Comparison of ENCODE assay signal across 14 cellular contexts in the genomic region with DNA sequence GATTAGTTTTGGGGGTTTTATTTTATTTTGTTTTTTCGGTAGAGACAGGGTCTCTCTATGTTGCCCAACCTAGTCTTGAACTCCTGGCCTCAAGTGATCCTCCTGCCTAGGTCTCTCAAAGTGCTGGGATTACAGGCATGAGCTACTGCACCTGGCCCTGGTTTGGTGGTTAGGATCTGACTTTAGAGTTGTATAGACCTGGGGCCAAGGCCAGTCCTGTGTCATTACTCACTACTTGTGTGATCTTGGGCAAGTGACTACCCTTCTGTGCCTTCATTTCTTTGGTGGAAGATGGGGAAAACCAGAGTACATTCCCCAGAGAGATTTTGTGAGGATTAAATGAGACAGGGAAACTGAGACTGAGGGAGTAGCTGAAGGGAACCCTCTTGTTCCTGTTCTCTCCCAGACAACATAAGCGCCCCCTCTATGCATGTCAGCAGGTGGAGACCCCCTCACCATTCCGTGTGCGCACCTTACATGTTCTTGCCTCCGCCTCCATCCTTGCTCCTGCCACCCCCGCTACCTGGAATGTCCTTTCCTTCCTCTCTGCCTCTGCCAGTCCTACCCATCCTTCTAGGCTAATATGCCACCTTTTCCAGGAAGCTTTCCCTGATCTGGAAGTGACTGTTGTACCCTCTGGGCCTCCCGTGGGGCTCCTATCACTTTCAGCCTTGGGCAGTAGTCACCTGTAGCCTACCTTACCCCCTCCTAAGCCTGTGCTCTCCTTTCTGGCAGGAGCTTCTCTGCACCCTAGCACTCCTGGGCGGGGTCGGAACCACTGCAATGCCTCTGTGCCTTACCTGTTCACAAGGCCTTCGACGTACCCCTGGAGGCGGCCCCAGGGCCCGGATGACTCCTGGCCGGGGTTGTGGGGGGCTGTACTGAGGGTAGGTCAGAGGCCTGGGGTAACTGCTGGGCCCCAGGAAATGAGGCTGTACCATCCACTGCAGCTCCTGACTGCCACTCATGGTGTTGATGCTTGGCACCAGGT. TPM values are rescaled to one million over a fixed set of nuclear protein-coding genes. Genes with fewer than 3 reads are reported as not detected.
DNase-seq lines count a peak whose midpoint lies in the region; ATAC-seq, FAIRE-seq and TF ChIP-seq lines count a peak whose summit lies in the region.
"Had no signal": no experiment of that assay in that cellular context is flagged by ENCODE, and none has a peak within 500 bp of the region (broad histone marks: within the 10 kb centered on the region; RNA-seq: fewer than 3 reads in every experiment).

No MANE protein-coding gene starts in this region.

- H3K27ac ChIP-seq in A549 (peak overlapping the region in 1 of 2 experiments; percentile 97; a peak in 3 of 6 replicates), fibroblast of lung (ENCODE audit: insufficient read depth, low read length) (peak overlapping the region; percentile 100), trophoblast cell (ENCODE audit: low read depth, low read length) (no peak overlapping the region)
- H3K27ac ChIP-seq: coronary artery, WERI-Rb-1 had no signal

- H2AK5ac ChIP-seq in trophoblast cell (ENCODE audit: low read length): no peak overlapping the region

- DNase-seq in A549 (ENCODE audit: low read depth in 1 of 2, low spot score in 1 of 2) (no peak), AG10803 (ENCODE audit: low read depth) (no peak), fibroblast of lung (ENCODE audit: low read depth in 2 of 2) (no peak), trophoblast cell (no peak)
- DNase-seq in activated CD4-positive, alpha-beta memory T cell treated with anti-CD3 and anti-CD28 coated beads for 36 hours: peak; percentile 56
- DNase-seq: NCI-H1930; NCI-H774; SHP77 treated with DMSO at 0.1 percent for 48 hours; stimulated activated CD4-positive, alpha-beta T cell treated with anti-CD3 and anti-CD28 coated beads, Interleukin-4, amount 100 ng/mL, for 24 hours; WERI-Rb-1 had no signal

- TF ChIP-seq POLR2A in A549 (IDR thresholded peaks at IDR 0.05; ENCODE audit: low read length): no peak

- CTCF ChIA-PET in A549 (lab: Yijun Ruan, JAX): interaction anchor here (0.8 to 31.6 kb wide), 8 partner anchors 3 to 116 kb away, joined by 3 to 618 read pairs (median 5); partner anchors contain the start of genes C11orf68, CCDC85B, DRAP1 and FIBP
- CTCF ChIA-PET in activated CD4-positive, alpha-beta memory T cell treated with anti-CD3 and anti-CD28 coated beads for 36 hours (lab: Charles Lee): interaction anchor here (1.7 to 10.6 kb wide), 2 partner anchors 8 to 36 kb away, joined by 6 to 192 read pairs; partner anchors contain the start of genes CCDC85B, FIBP and MUS81

- no peak overlapping the region for H4K12ac ChIP-seq in trophoblast cell (ENCODE audit: low read depth, low read length)

- no peak overlapping the region for H3K4me3 ChIP-seq in A549
- peak overlapping the region; percentile 20; the same call in 1 of the 2 replicates for H3K4me3 ChIP-seq in AG10803 (ENCODE audit: low read length)
- H3K4me3 ChIP-seq in fibroblast of lung (replicated peaks in 1 of 4; ENCODE audit: control extremely low read depth in 1 of 4, insufficient read depth in 1 of 4, low read depth in 3 of 4, low read length in 4 of 4): peak overlapping the region; percentile 14 to 96 (median 58)
- no peak overlapping the region for H3K4me3 ChIP-seq in trophoblast cell (ENCODE audit: low read depth, low read length)
- H3K4me3 ChIP-seq: coronary artery, mucosa of descending colon had no signal

- no peak overlapping the region for H3K4me3 Mint-ChIP-seq in activated CD4-positive, alpha-beta memory T cell treated with anti-CD3 and anti-CD28 coated beads for 36 hours

- no peaks in the 10 kb centered on the region for H3K9me3 ChIP-seq in A549
- no peaks in the 10 kb centered on the region for H3K9me3 ChIP-seq in fibroblast of lung (ENCODE audit: control insufficient read depth, insufficient read depth, low read depth, low read length)
- H3K9me3 ChIP-seq in trophoblast cell (ENCODE audit: insufficient read depth, low read depth, low read length): no peaks in the 10 kb centered on the region
- H3K9me3 ChIP-seq: mucosa of descending colon had no signal

- TF ChIP-seq CTCF in A549 (IDR thresholded peaks at IDR 0.05) (no peak), AG10803 (conservative IDR thresholded peaks at IDR 0.05; ENCODE audit: low read length) (no peak), fibroblast of lung (conservative IDR thresholded peaks at IDR 0.05 in 1 of 2, IDR thresholded peaks at IDR 0.05 in 1 of 2; ENCODE audit: low read depth in 1 of 2, low read length in 2 of 2) (no peak)

- no peak overlapping the region for H2BK120ac ChIP-seq in trophoblast cell (ENCODE audit: insufficient read depth, low read length, poor library complexity)

- peaks cover 15% of the 10 kb centered on the region for H3K79me1 ChIP-seq in trophoblast cell (ENCODE audit: low read length)

- H4K8ac ChIP-seq in trophoblast cell (ENCODE audit: low read depth, low read length): no peak overlapping the region

- H3K4me1 Mint-ChIP-seq in activated CD4-positive, alpha-beta memory T cell treated with anti-CD3 and anti-CD28 coated beads for 36 hours (ENCODE audit: low read depth): peaks cover 61% of the 10 kb centered on the region

- ATAC-seq in A549: no peak
- ATAC-seq in HG02623 (IDR thresholded peaks at IDR 0.05; ENCODE audit: unreplicated experiment): no peak
- no peak for ATAC-seq in HG03025 (IDR thresholded peaks at IDR 0.05; ENCODE audit: low FRiP score, unreplicated experiment)
- ATAC-seq: mucosa of descending colon had no signal

- no peak overlapping the region for H2BK5ac ChIP-seq in trophoblast cell (ENCODE audit: low read depth, low read length, poor library complexity)

- no peak for FAIRE-seq in A549 (lab: Jason Lieb, UNC)

- H3K79me2 ChIP-seq in fibroblast of lung (ENCODE audit: control insufficient read depth, insufficient read depth, low read length) (peaks cover 93% of the 10 kb centered on the region), trophoblast cell (ENCODE audit: control insufficient read depth, insufficient read depth, low read length, poor library complexity) (peaks cover 9% of the 10 kb centered on the region)

- intact Hi-C loops in activated CD4-positive, alpha-beta memory T cell treated with anti-CD3 and anti-CD28 coated beads for 36 hours (cut with micrococcal nuclease): no loop called here

- peak overlapping the region; percentile 45 for H3K9ac ChIP-seq in fibroblast of lung (ENCODE audit: insufficient read depth, low read length)
- H3K9ac ChIP-seq in trophoblast cell (ENCODE audit: low read length): no peak overlapping the region

- peak overlapping the region; percentile 64 for H3K27ac Mint-ChIP-seq in activated CD4-positive, alpha-beta memory T cell treated with anti-CD3 and anti-CD28 coated beads for 36 hours

- no peaks in the 10 kb centered on the region for H3K9me3 Mint-ChIP-seq in activated CD4-positive, alpha-beta memory T cell treated with anti-CD3 and anti-CD28 coated beads for 36 hours

- H3K27me3 Mint-ChIP-seq in activated CD4-positive, alpha-beta memory T cell treated with anti-CD3 and anti-CD28 coated beads for 36 hours: no peaks in the 10 kb centered on the region

- POLR2A ChIA-PET in A549 (lab: Yijun Ruan, JAX): interaction anchor here (1.1 to 4.7 kb wide), 3 partner anchors 8 to 15 kb away, joined by 3 to 36 read pairs (median 3); partner anchors contain the start of gene FIBP
- POLR2A ChIA-PET in activated CD4-positive, alpha-beta memory T cell treated with anti-CD3 and anti-CD28 coated beads for 36 hours (lab: Charles Lee): interaction anchor here (0.6 to 4.4 kb wide), 4 partner anchors 8 to 355 kb away, joined by 3 to 17 read pairs (median 3); partner anchors contain the start of genes CFL1, FIBP and MUS81

- 86% methylated on average over 14 of the region's 14 CpGs for WGBS in A549 (ENCODE audit: missing lambda C conversion rate)
- no CpG with 5 or more reads among the region's 14 CpGs for WGBS in trophoblast cell (ENCODE audit: extremely low coverage, insufficient coverage, insufficient read length)

- H4K91ac ChIP-seq in trophoblast cell (ENCODE audit: low read depth, low read length): no peak overlapping the region

- peak overlapping the region; percentile 90; the same call in 1 of the 3 replicates for H3K4me2 ChIP-seq in A549
- peak overlapping the region; percentile 84 for H3K4me2 ChIP-seq in fibroblast of lung (ENCODE audit: extremely low read depth, insufficient read depth, low read length)
- no peak overlapping the region for H3K4me2 ChIP-seq in trophoblast cell (ENCODE audit: low read length)

- no peak for TF ChIP-seq RAD21 in A549 (conservative IDR thresholded peaks at IDR 0.05 in 1 of 2, IDR thresholded peaks at IDR 0.05 in 1 of 2)

- H3K4me1 ChIP-seq in A549: peaks cover 61% of the 10 kb centered on the region
- peaks cover 24% of the 10 kb centered on the region for H3K4me1 ChIP-seq in fibroblast of lung (ENCODE audit: control insufficient read depth, extremely low read depth, insufficient read depth, low read length)
- peaks cover 13 to 24% of the 10 kb centered on the region in 2 experiments for H3K4me1 ChIP-seq in trophoblast cell (ENCODE audit: control insufficient read depth in 1 of 2, insufficient read depth in 2 of 2, low read length in 2 of 2)

- no peak overlapping the region for H3K14ac ChIP-seq in trophoblast cell (ENCODE audit: low read length)

- H3K36me3 ChIP-seq in fibroblast of lung (ENCODE audit: control insufficient read depth, insufficient read depth, low read length) (peaks cover 24% of the 10 kb centered on the region), trophoblast cell (ENCODE audit: control insufficient read depth in 1 of 2, insufficient read depth in 2 of 2, low read length in 2 of 2) (peaks cover 0 to 10% of the 10 kb centered on the region in 2 experiments)
- H3K36me3 ChIP-seq: WERI-Rb-1 had no signal

- no peak for TF ChIP-seq EP300 in A549 (IDR thresholded peaks at IDR 0.05)

- no peak overlapping the region for H3K18ac ChIP-seq in trophoblast cell (ENCODE audit: low read length)

- H3K23ac ChIP-seq in trophoblast cell (ENCODE audit: low read length): no peak overlapping the region

- peaks cover 36% of the 10 kb centered on the region for H3K36me3 Mint-ChIP-seq in activated CD4-positive, alpha-beta memory T cell treated with anti-CD3 and anti-CD28 coated beads for 36 hours

- no peak overlapping the region for H3K4ac ChIP-seq in trophoblast cell (ENCODE audit: low read depth, low read length)

- no peak overlapping the region for H2AFZ ChIP-seq in fibroblast of lung (ENCODE audit: low read length)
- H2AFZ ChIP-seq in trophoblast cell (ENCODE audit: insufficient read depth, low read length, poor library complexity): no peak overlapping the region

- H2BK12ac ChIP-seq in trophoblast cell (ENCODE audit: low read length): no peak overlapping the region

- H3K27me3 ChIP-seq in fibroblast of lung (ENCODE audit: control insufficient read depth, insufficient read depth, low read length) (no peaks in the 10 kb centered on the region), trophoblast cell (ENCODE audit: insufficient read depth, low read length) (peaks cover 13% of the 10 kb centered on the region)

- no peaks in the 10 kb centered on the region for H4K20me1 ChIP-seq in fibroblast of lung (ENCODE audit: control insufficient read depth, extremely low read depth, insufficient read depth, low read length)

RNA-seq across cellular contexts. Expression of gene FOSL1, which starts 3.9 kb away (rescaled TPM):
- 6.7 and 9.6 TPM in 2 replicates for polyA plus RNA-seq in A549 (2011; rRNA removed)
- polyA plus RNA-seq in A549 (2012; cell fraction: cytosol; rRNA removed): 25.5 and 36.0 TPM in 2 replicates
- 52.3 and 65.0 TPM in 2 replicates for polyA plus RNA-seq in A549 (2012; cell fraction: nucleus; rRNA removed)
- 24.1 to 55.8 TPM (median 24.1 TPM) in 3 replicates for polyA plus RNA-seq in A549 (2017; fragmentation: RNase III; extraction: RNeasy Plus Mini Kit Qiagen cat#74134 plus additional on column Dnase treatment)
- polyA minus RNA-seq in A549 (2011; rRNA and poly(A)+ RNA removed): 12.7 and 21.5 TPM in 2 replicates
- 10 to 100 TPM; 17.1 to 17.7 TPM for total RNA-seq in activated CD4-positive, alpha-beta memory T cell treated with anti-CD3 and anti-CD28 coated beads for 36 hours
- 7.4 and 8.8 TPM in 2 replicates for total RNA-seq in fibroblast of lung
- polyA plus RNA-seq in fibroblast of lung: 3.5 and 26.9 TPM in 2 replicates
- 27.4 and 167 TPM in 2 replicates for polyA plus RNA-seq in fibroblast of lung (2012)
- 54.5 and 239 TPM in 2 replicates for polyA minus RNA-seq in fibroblast of lung (ENCODE audit: low replicate concordance)
- 26.9 and 28.4 TPM in 2 replicates for polyA plus RNA-seq in trophoblast cell (2013)

RNA-seq across cellular contexts. Expression of gene CCDC85B, which starts 5.8 kb away (rescaled TPM):
- polyA plus RNA-seq in A549 (2011; rRNA removed) (5.4 and 7.3 TPM in 2 replicates), A549 (2017; fragmentation: RNase III; extraction: RNeasy Plus Mini Kit Qiagen cat#74134 plus additional on column Dnase treatment) (24.3 to 35.2 TPM (median 27.5 TPM) in 3 replicates), fibroblast of lung (18.1 and 20.6 TPM in 2 replicates)
- polyA plus RNA-seq in A549 (2012; cell fraction: cytosol; rRNA removed): 66.8 and 76.8 TPM in 2 replicates
- polyA plus RNA-seq in A549 (2012; cell fraction: nucleus; rRNA removed): 45.5 and 55.1 TPM in 2 replicates
- polyA minus RNA-seq in A549 (2011; rRNA and poly(A)+ RNA removed): 1.7 and 2.4 TPM in 2 replicates
- total RNA-seq in activated CD4-positive, alpha-beta memory T cell treated with anti-CD3 and anti-CD28 coated beads for 36 hours: 10 to 100 TPM; 40.0 to 44.4 TPM
- 83.7 and 118 TPM in 2 replicates for total RNA-seq in fibroblast of lung
- 78.4 and 153 TPM in 2 replicates for polyA plus RNA-seq in fibroblast of lung (2012)
- 6.7 and 7.7 TPM in 2 replicates for polyA minus RNA-seq in fibroblast of lung (ENCODE audit: low replicate concordance)
- polyA plus RNA-seq in trophoblast cell (2013): 4.9 and 5.3 TPM in 2 replicates

RNA-seq across cellular contexts. Expression of gene FIBP, which starts 8.0 kb away (rescaled TPM):
- polyA plus RNA-seq in A549 (2011; rRNA removed) (72.2 and 83.0 TPM in 2 replicates), A549 (2017; fragmentation: RNase III; extraction: RNeasy Plus Mini Kit Qiagen cat#74134 plus additional on column Dnase treatment) (60.4 to 66.2 TPM (median 65.3 TPM) in 3 replicates), fibroblast of lung (81.0 and 132 TPM in 2 replicates)
- 119 and 157 TPM in 2 replicates for polyA plus RNA-seq in A549 (2012; cell fraction: cytosol; rRNA removed)
- polyA plus RNA-seq in A549 (2012; cell fraction: nucleus; rRNA removed): 121 and 152 TPM in 2 replicates
- polyA minus RNA-seq in A549 (2011; rRNA and poly(A)+ RNA removed): 81.2 and 91.4 TPM in 2 replicates
- total RNA-seq in activated CD4-positive, alpha-beta memory T cell treated with anti-CD3 and anti-CD28 coated beads for 36 hours: 100 to 1,000 TPM in 1 of 2 experiments, 10 to 100 TPM in 1; 94.2 to 101 TPM
- 134 and 168 TPM in 2 replicates for total RNA-seq in fibroblast of lung
- polyA plus RNA-seq in fibroblast of lung (2012): 102 and 166 TPM in 2 replicates
- polyA minus RNA-seq in fibroblast of lung (ENCODE audit: low replicate concordance): 125 and 200 TPM in 2 replicates
- polyA plus RNA-seq in trophoblast cell (2013): 72.1 and 73.5 TPM in 2 replicates

RNA-seq across cellular contexts. Expression of gene CTSW, which starts 16.7 kb away (rescaled TPM):
- polyA plus RNA-seq in A549 (2011; rRNA removed) (not detected in 2 replicates), A549 (2017; fragmentation: RNase III; extraction: RNeasy Plus Mini Kit Qiagen cat#74134 plus additional on column Dnase treatment) (not detected in 3 replicates), fibroblast of lung (0.10 TPM in 1 of 2 replicates, not detected in the other)
- 0.03 TPM in 2 replicates for polyA plus RNA-seq in A549 (2012; cell fraction: cytosol; rRNA removed)
- polyA plus RNA-seq in A549 (2012; cell fraction: nucleus; rRNA removed): 0.07 TPM in 1 of 2 replicates, not detected in the other
- polyA minus RNA-seq in A549 (2011; rRNA and poly(A)+ RNA removed): not detected in 2 replicates
- total RNA-seq in activated CD4-positive, alpha-beta memory T cell treated with anti-CD3 and anti-CD28 coated beads for 36 hours: 10 to 100 TPM; 11.1 to 13.2 TPM
- total RNA-seq in fibroblast of lung: not detected in 2 replicates
- 0.09 TPM in 1 of 2 replicates, not detected in the other for polyA plus RNA-seq in fibroblast of lung (2012)
- polyA minus RNA-seq in fibroblast of lung (ENCODE audit: low replicate concordance): 0.30 TPM in 1 of 2 replicates, not detected in the other
- 0.05 TPM in 1 of 2 replicates, not detected in the other for polyA plus RNA-seq in trophoblast cell (2013)

RNA-seq across cellular contexts. Expression of gene C11orf68, which starts 22.6 kb away (rescaled TPM):
- polyA plus RNA-seq in A549 (2011; rRNA removed) (10.6 and 17.2 TPM in 2 replicates), A549 (2017; fragmentation: RNase III; extraction: RNeasy Plus Mini Kit Qiagen cat#74134 plus additional on column Dnase treatment) (16.5 to 23.1 TPM (median 17.0 TPM) in 3 replicates), fibroblast of lung (27.6 and 57.2 TPM in 2 replicates)
- 44.8 and 63.9 TPM in 2 replicates for polyA plus RNA-seq in A549 (2012; cell fraction: cytosol; rRNA removed)
- polyA plus RNA-seq in A549 (2012; cell fraction: nucleus; rRNA removed): 72.3 and 76.6 TPM in 2 replicates
- polyA minus RNA-seq in A549 (2011; rRNA and poly(A)+ RNA removed): 17.6 and 18.3 TPM in 2 replicates
- 10 to 100 TPM; 22.2 to 23.6 TPM for total RNA-seq in activated CD4-positive, alpha-beta memory T cell treated with anti-CD3 and anti-CD28 coated beads for 36 hours
- total RNA-seq in fibroblast of lung: 18.0 and 26.6 TPM in 2 replicates
- 46.7 and 99.2 TPM in 2 replicates for polyA plus RNA-seq in fibroblast of lung (2012)
- polyA minus RNA-seq in fibroblast of lung (ENCODE audit: low replicate concordance): 68.3 and 159 TPM in 2 replicates
- 25.5 and 26.0 TPM in 2 replicates for polyA plus RNA-seq in trophoblast cell (2013)

Comparison
In these comparisons a context has a peak if more than half of its experiments do, and no peak if none do; other contexts are left out.
1. H3K4me3 ChIP-seq: peak in AG10803 (single experiment) and fibroblast of lung (4 of 4); none in A549 (single experiment) and trophoblast cell (single experiment).